ENCODE assay signal across 1 cellular context in the genomic region with DNA sequence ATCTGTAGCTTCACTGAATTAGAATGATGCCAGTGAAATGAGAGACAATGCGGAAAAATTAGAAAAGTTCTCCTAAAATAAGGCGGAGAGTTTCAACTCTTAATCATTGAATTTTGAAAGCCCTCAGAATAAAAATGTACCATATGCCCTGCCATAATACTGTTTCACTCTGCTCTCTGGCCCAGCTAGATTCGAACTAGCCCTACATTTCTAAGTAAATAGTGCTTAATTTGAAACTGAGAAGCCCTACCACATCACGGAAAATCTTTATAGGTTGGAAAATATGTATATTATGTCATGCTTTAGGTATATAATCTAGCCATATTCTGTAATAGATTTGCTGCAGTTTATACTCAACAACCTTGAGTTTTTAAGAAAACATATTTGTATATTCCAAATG.
TF ChIP-seq lines count a peak whose summit lies in the region.

No MANE protein-coding gene starts in this region.

TF ChIP-seq in A549, 52 proteins besides CTCF, POLR2A, EP300 and RAD21 (continued from another document):
- TF ChIP-seq, protein P1, sequence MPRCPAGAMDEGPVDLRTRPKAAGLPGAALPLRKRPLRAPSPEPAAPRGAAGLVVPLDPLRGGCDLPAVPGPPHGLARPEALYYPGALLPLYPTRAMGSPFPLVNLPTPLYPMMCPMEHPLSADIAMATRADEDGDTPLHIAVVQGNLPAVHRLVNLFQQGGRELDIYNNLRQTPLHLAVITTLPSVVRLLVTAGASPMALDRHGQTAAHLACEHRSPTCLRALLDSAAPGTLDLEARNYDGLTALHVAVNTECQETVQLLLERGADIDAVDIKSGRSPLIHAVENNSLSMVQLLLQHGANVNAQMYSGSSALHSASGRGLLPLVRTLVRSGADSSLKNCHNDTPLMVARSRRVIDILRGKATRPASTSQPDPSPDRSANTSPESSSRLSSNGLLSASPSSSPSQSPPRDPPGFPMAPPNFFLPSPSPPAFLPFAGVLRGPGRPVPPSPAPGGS (IDR thresholded peaks at IDR 0.05): no peak
- no peak for TF ChIP-seq POLR2AphosphoS2 (conservative IDR thresholded peaks at IDR 0.05; ENCODE audit: low read length)
- TF ChIP-seq, protein P2, sequence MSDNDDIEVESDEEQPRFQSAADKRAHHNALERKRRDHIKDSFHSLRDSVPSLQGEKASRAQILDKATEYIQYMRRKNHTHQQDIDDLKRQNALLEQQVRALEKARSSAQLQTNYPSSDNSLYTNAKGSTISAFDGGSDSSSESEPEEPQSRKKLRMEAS (IDR thresholded peaks at IDR 0.05): no peak
- no peak for TF ChIP-seq SREBF2 (IDR thresholded peaks at IDR 0.05)
- TF ChIP-seq TP53 (CRISPR knock-in tag; IDR thresholded peaks at IDR 0.05): no peak
- TF ChIP-seq, protein P3, sequence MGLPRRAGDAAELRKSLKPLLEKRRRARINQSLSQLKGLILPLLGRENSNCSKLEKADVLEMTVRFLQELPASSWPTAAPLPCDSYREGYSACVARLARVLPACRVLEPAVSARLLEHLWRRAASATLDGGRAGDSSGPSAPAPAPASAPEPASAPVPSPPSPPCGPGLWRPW (IDR thresholded peaks at IDR 0.05): no peak
- TF ChIP-seq MAZ (IDR thresholded peaks at IDR 0.05; ENCODE audit: borderline replicate concordance, low read depth, low read length): no peak
